ENCODE assay signal across 14 cellular contexts in genomic region chr7:135519233-135519688, GRCh38.
"Had no signal": no experiment of that assay in that cellular context is flagged by ENCODE, and none has a peak within 500 bp of the region (broad histone marks: within the 10 kb centered on the region; RNA-seq: fewer than 3 reads in every experiment).

No MANE protein-coding gene starts in this region.

- H3K4me3 ChIP-seq: left ventricle myocardium inferior, sigmoid colon, thoracic aorta had no signal

- H3K9ac ChIP-seq: parathyroid adenoma had no signal

- H3K9me3 ChIP-seq: neutrophil, sigmoid colon, thoracic aorta had no signal

- ATAC-seq: naive thymus-derived CD8-positive, alpha-beta T cell; stimulated activated naive B cell treated with anti-CD40 and anti-IgM and Interleukin-4, amounts not matched to agents 10 μg/mL and 1 μg/mL and 100 μg/mL, for 72 hours had no signal

- H3K27ac ChIP-seq: left ventricle myocardium inferior, neutrophil, parathyroid adenoma, sigmoid colon, thoracic aorta, VCaP had no signal

- H3K4me1 ChIP-seq: left ventricle myocardium inferior, parathyroid adenoma, sigmoid colon had no signal

- DNase-seq: activated CD4-positive, alpha-beta T cell treated with anti-CD3 and anti-CD28 coated beads for 1 hour; activated CD4-positive, alpha-beta T cell treated with anti-CD3 and anti-CD28 coated beads, Interleukin-2, amount 50 U/mL, for 48 hours; activated T-cell treated with anti-CD3 and anti-CD28 coated beads for 4 hours; foreskin melanocyte; kidney; left ventricle myocardium inferior; mesenchymal stem cell; naive thymus-derived CD8-positive, alpha-beta T cell; sigmoid colon; stimulated activated naive B cell treated with anti-CD40 and anti-IgM and Interleukin-4, amounts not matched to agents 10 μg/mL and 1 μg/mL and 100 μg/mL, for 72 hours had no signal

- H3K36me3 ChIP-seq: left ventricle myocardium inferior, neutrophil, sigmoid colon, thoracic aorta had no signal

- H3K27me3 ChIP-seq: neutrophil, sigmoid colon had no signal
